In genomic region chr13:77353980-77354379, GRCh38 we compare ENCODE assay signal across 20 cellular contexts. TPM values are rescaled to one million over a fixed set of nuclear protein-coding genes. Genes with fewer than 3 reads are reported as not detected.
DNase-seq lines count a peak whose midpoint lies in the region; ATAC-seq, FAIRE-seq and TF ChIP-seq lines count a peak whose summit lies in the region.
"Had no signal": no experiment of that assay in that cellular context is flagged by ENCODE, and none has a peak within 500 bp of the region (broad histone marks: within the 10 kb centered on the region; RNA-seq: fewer than 3 reads in every experiment).

No MANE protein-coding gene starts in this region.

- H3K4me3 Mint-ChIP-seq in naive thymus-derived CD8-positive, alpha-beta T cell = peak overlapping the region in 2 of 10 donors; percentile 2 to 10
- no peak overlapping the region for H3K4me3 Mint-ChIP-seq in activated CD4-positive, alpha-beta T cell treated with anti-CD3 and anti-CD28 coated beads, Interleukin-2, amount 10 ng/mL, durations not matched to agents 7 days and 5 days
- H3K4me3 Mint-ChIP-seq: activated CD8-positive, alpha-beta memory T cell treated with anti-CD3 and anti-CD28 coated beads, Interleukin-2, amount 10 ng/mL, durations not matched to agents 7 days and 5 days; neural crest cell had no signal

- TF ChIP-seq CTCF in OCI-LY3 (IDR thresholded peaks at IDR 0.05; ENCODE audit: low read depth, low read length) = no peak

- H3K9me3 Mint-ChIP-seq in naive thymus-derived CD8-positive, alpha-beta T cell = peaks cover 0 to 3% (median 0%) of the 10 kb centered on the region in 9 donors
- no peaks in the 10 kb centered on the region for H3K9me3 Mint-ChIP-seq in activated CD4-positive, alpha-beta T cell treated with anti-CD3 and anti-CD28 coated beads, Interleukin-2, amount 10 ng/mL, durations not matched to agents 7 days and 5 days

- peak overlapping the region; percentile 68 for H3K4me2 ChIP-seq in OCI-LY3 (ENCODE audit: low read length)

- ATAC-seq in GM18511 (IDR thresholded peaks at IDR 0.05; ENCODE audit: unreplicated experiment) (peak; percentile 65), HG03342 (IDR thresholded peaks at IDR 0.05; ENCODE audit: unreplicated experiment) (peak; percentile 79), left colon (no peak)
- ATAC-seq in naive thymus-derived CD8-positive, alpha-beta T cell = no peak
- ATAC-seq: activated CD8-positive, alpha-beta memory T cell treated with anti-CD3 and anti-CD28 coated beads, Interleukin-2, amount 10 ng/mL, durations not matched to agents 7 days and 5 days; foreskin keratinocyte had no signal

- peak overlapping the region; percentile 7; the same call in 1 of the 2 replicates for H3K9ac ChIP-seq in OCI-LY3 (ENCODE audit: low read length)

- CTCF ChIA-PET in activated CD4-positive, alpha-beta T cell treated with anti-CD3 and anti-CD28 coated beads, Interleukin-2, amount 10 ng/mL, durations not matched to agents 7 days and 5 days (lab: Charles Lee) = no interaction called here

- POLR2A ChIA-PET in naive thymus-derived CD8-positive, alpha-beta T cell (lab: Charles Lee) = no interaction called here
- POLR2A ChIA-PET in activated CD4-positive, alpha-beta T cell treated with anti-CD3 and anti-CD28 coated beads, Interleukin-2, amount 10 ng/mL, durations not matched to agents 7 days and 5 days (lab: Charles Lee) = no interaction called here

- peaks cover 47% of the 10 kb centered on the region for H3K4me1 ChIP-seq in OCI-LY3 (ENCODE audit: low read length)
- H3K4me1 ChIP-seq: foreskin keratinocyte, SJSA1, tibial artery had no signal

- H3K27me3 ChIP-seq in OCI-LY3 (ENCODE audit: low read depth, low read length) = no peaks in the 10 kb centered on the region
- H3K27me3 ChIP-seq: foreskin keratinocyte, tibial artery had no signal

- H2AFZ ChIP-seq in OCI-LY3 (ENCODE audit: low read depth, low read length) = 0 out of 2 replicates have a peak overlapping the region, but pooled peaks have one; percentile 13

- peaks cover 0 to 9% (median 0%) of the 10 kb centered on the region in 5 donors for H3K27me3 Mint-ChIP-seq in naive thymus-derived CD8-positive, alpha-beta T cell
- peaks cover 1% of the 10 kb centered on the region for H3K27me3 Mint-ChIP-seq in activated CD4-positive, alpha-beta T cell treated with anti-CD3 and anti-CD28 coated beads, Interleukin-2, amount 10 ng/mL, durations not matched to agents 7 days and 5 days
- H3K27me3 Mint-ChIP-seq: activated CD8-positive, alpha-beta memory T cell treated with anti-CD3 and anti-CD28 coated beads, Interleukin-2, amount 10 ng/mL, durations not matched to agents 7 days and 5 days had no signal

- H3K79me2 ChIP-seq in OCI-LY3 (ENCODE audit: low read length) = no peaks in the 10 kb centered on the region

- no peaks in the 10 kb centered on the region for H3K9me3 ChIP-seq in OCI-LY3 (ENCODE audit: insufficient read depth, low read length)
- H3K9me3 ChIP-seq: SJSA1, tibial artery had no signal

- H3K4me3 ChIP-seq in OCI-LY3 (ENCODE audit: low read length) = peak overlapping the region; percentile 31; the same call in 1 of the 2 replicates
- H3K4me3 ChIP-seq: lung, SJSA1, tibial artery had no signal

- FAIRE-seq in HTR-8/SVneo (lab: Jason Lieb, UNC) = no peak
- FAIRE-seq: GM12891, H54 had no signal

- no peaks in the 10 kb centered on the region for H3K36me3 ChIP-seq in OCI-LY3 (replicated peaks; ENCODE audit: low read depth, low read length)
- H3K36me3 ChIP-seq: SJSA1, tibial artery had no signal

- H3K36me3 Mint-ChIP-seq in naive thymus-derived CD8-positive, alpha-beta T cell = peaks cover 0 to 3% (median 0%) of the 10 kb centered on the region in 3 donors
- H3K36me3 Mint-ChIP-seq in activated CD4-positive, alpha-beta T cell treated with anti-CD3 and anti-CD28 coated beads, Interleukin-2, amount 10 ng/mL, durations not matched to agents 7 days and 5 days (ENCODE audit: low read depth) = no peaks in the 10 kb centered on the region
- H3K36me3 Mint-ChIP-seq: activated CD8-positive, alpha-beta memory T cell treated with anti-CD3 and anti-CD28 coated beads, Interleukin-2, amount 10 ng/mL, durations not matched to agents 7 days and 5 days had no signal

- H3K27ac ChIP-seq in OCI-LY3 (ENCODE audit: low read length) = peak overlapping the region; percentile 78
- H3K27ac ChIP-seq: C4-2B, foreskin keratinocyte, SJSA1, tibial artery had no signal

- no peak for DNase-seq in naive thymus-derived CD8-positive, alpha-beta T cell
- DNase-seq in dedifferentiated amniotic fluid mesenchymal stem cell (ENCODE audit: extremely low spot score) (no peak), HTR-8/SVneo (ENCODE audit: insufficient read length, low spot score) (no peak), left colon (no peak)
- no peak for DNase-seq in activated CD4-positive, alpha-beta T cell treated with anti-CD3 and anti-CD28 coated beads, Interleukin-2, amount 10 ng/mL, durations not matched to agents 7 days and 5 days
- DNase-seq: activated CD8-positive, alpha-beta memory T cell treated with anti-CD3 and anti-CD28 coated beads, Interleukin-2, amount 10 ng/mL, durations not matched to agents 7 days and 5 days; activated naive CD4-positive, alpha-beta T cell; EL; foreskin keratinocyte; stimulated activated CD4-positive, alpha-beta T cell treated with anti-CD3 and anti-CD28 coated beads, Interleukin-1b, Interleukin-23, amount 100 ng/mL, for 48 hours; tibial artery had no signal

- intact Hi-C loops in left colon (cut with DNase I, micrococcal nuclease) = no loop called here

- no peaks in the 10 kb centered on the region for H4K20me1 ChIP-seq in OCI-LY3 (ENCODE audit: insufficient read depth, low read length)

- peaks cover 6 to 18% (median 14%) of the 10 kb centered on the region in 4 donors for H3K4me1 Mint-ChIP-seq in naive thymus-derived CD8-positive, alpha-beta T cell
- peaks cover 7% of the 10 kb centered on the region for H3K4me1 Mint-ChIP-seq in activated CD4-positive, alpha-beta T cell treated with anti-CD3 and anti-CD28 coated beads, Interleukin-2, amount 10 ng/mL, durations not matched to agents 7 days and 5 days
- H3K4me1 Mint-ChIP-seq: neural crest cell had no signal

- H3K27ac Mint-ChIP-seq in naive thymus-derived CD8-positive, alpha-beta T cell = peak overlapping the region in 6 of 10 donors; percentile 7 to 58 (median 40)
- no peak overlapping the region for H3K27ac Mint-ChIP-seq in activated CD4-positive, alpha-beta T cell treated with anti-CD3 and anti-CD28 coated beads, Interleukin-2, amount 10 ng/mL, durations not matched to agents 7 days and 5 days
- H3K27ac Mint-ChIP-seq: activated CD8-positive, alpha-beta memory T cell treated with anti-CD3 and anti-CD28 coated beads, Interleukin-2, amount 10 ng/mL, durations not matched to agents 7 days and 5 days had no signal

RNA-seq across cellular contexts. Expression of gene MYCBP2, which starts 27.1 kb away (rescaled TPM):
- total RNA-seq in naive thymus-derived CD8-positive, alpha-beta T cell = 100 to 1,000 TPM; 167 to 174 TPM
- polyA plus RNA-seq in naive thymus-derived CD8-positive, alpha-beta T cell = 10 to 100 TPM; 24.2 to 41.4 (median 40.5) TPM
- total RNA-seq in left colon = 10 to 100 TPM; 40.8 to 42.2 TPM
- 100 to 1,000 TPM; 118 to 129 TPM for total RNA-seq in activated CD4-positive, alpha-beta T cell treated with anti-CD3 and anti-CD28 coated beads, Interleukin-2, amount 10 ng/mL, durations not matched to agents 7 days and 5 days

Comparison
In these comparisons a context has a peak if more than half of its experiments do, and no peak if none do; other contexts are left out.
1. ATAC-seq: peak in GM18511 (single experiment) and HG03342 (single experiment); none in naive thymus-derived CD8-positive, alpha-beta T cell (0 of 2) and left colon (single experiment).